ENCODE assay signal across 21 cellular contexts in genomic region chr1:8539683-8540082, GRCh38.
DNase-seq lines count a peak whose midpoint lies in the region; ATAC-seq, FAIRE-seq and TF ChIP-seq lines count a peak whose summit lies in the region.
"Had no signal": no experiment of that assay in that cellular context is flagged by ENCODE, and none has a peak within 500 bp of the region (broad histone marks: within the 10 kb centered on the region; RNA-seq: fewer than 3 reads in every experiment).

No MANE protein-coding gene starts in this region.

- H3K27me3 Mint-ChIP-seq in neural progenitor cell (ENCODE audit: insufficient read depth, low read depth): peaks cover 2% of the 10 kb centered on the region

- CTCF ChIA-PET in GM12878 (lab: Yijun Ruan, JAX): interaction anchor here (1.1 to 1.4 kb wide), 5 partner anchors 12 to 186 kb away, joined by 3 to 5 read pairs (median 4); no protein-coding TSS in a partner anchor

- peaks cover 5% of the 10 kb centered on the region for H3K9me3 Mint-ChIP-seq in neural progenitor cell
- H3K9me3 Mint-ChIP-seq: GM23338 had no signal

- H4K5ac ChIP-seq in mesendoderm (ENCODE audit: low read length): no peak overlapping the region

- H3K4me1 ChIP-seq in DOHH2 (ENCODE audit: control insufficient read depth, low read length) (peaks cover 63% of the 10 kb centered on the region), GM12878 (ENCODE audit: control insufficient read depth, insufficient read depth, low read length) (peaks cover 15% of the 10 kb centered on the region), smooth muscle cell (ENCODE audit: low read depth) (no peaks in the 10 kb centered on the region), mesendoderm (ENCODE audit: control insufficient read depth, low read depth, low read length) (no peaks in the 10 kb centered on the region), neural progenitor cell (no peaks in the 10 kb centered on the region)

- H2BK15ac ChIP-seq in mesendoderm (replicated peaks; ENCODE audit: low read depth): no peak overlapping the region

- no peak overlapping the region for H3K4ac ChIP-seq in mesendoderm (ENCODE audit: low read depth, low read length)

- peaks cover 26% of the 10 kb centered on the region for H3K36me3 Mint-ChIP-seq in neural progenitor cell

- no peak overlapping the region for H3K27ac Mint-ChIP-seq in neural progenitor cell

- no peak overlapping the region for H2AK5ac ChIP-seq in mesendoderm (ENCODE audit: low read length)

- no peak overlapping the region for H3K18ac ChIP-seq in mesendoderm (ENCODE audit: low read length)

- no peak for TF ChIP-seq CTCF in DOHH2 (IDR thresholded peaks at IDR 0.05; ENCODE audit: low read depth, low read length, poor library complexity, severe bottlenecking)
- TF ChIP-seq CTCF in GM12878 (IDR thresholded peaks at IDR 0.05 in 2 of 3, conservative IDR thresholded peaks at IDR 0.05 in 1 of 3; ENCODE audit: control insufficient read depth in 2 of 3, extremely low read depth in 1 of 3, insufficient read depth in 1 of 3, low read depth in 3 of 3, low read length in 3 of 3): no peak
- no peak for TF ChIP-seq CTCF in smooth muscle cell (IDR thresholded peaks at IDR 0.05; ENCODE audit: borderline replicate concordance, insufficient read depth, poor library complexity, severe bottlenecking)
- TF ChIP-seq CTCF in neural progenitor cell (IDR thresholded peaks at IDR 0.05): no peak

- peak; percentile 32 to 42 for ATAC-seq in activated CD4-positive, CD25-positive, alpha-beta regulatory T cell treated with anti-CD3 and anti-CD28 coated beads, Interleukin-2, amount 50 U/mL, for 24 hours
- peak; percentile 36; the same call in 2 of the 3 replicates for ATAC-seq in GM12878
- ATAC-seq: GM23338 had no signal

- H3K79me2 ChIP-seq in DOHH2 (ENCODE audit: control insufficient read depth, low read length) (no peaks in the 10 kb centered on the region), GM12878 (ENCODE audit: control insufficient read depth, insufficient read depth, low read length) (no peaks in the 10 kb centered on the region), smooth muscle cell (ENCODE audit: low read depth) (peaks cover 58% of the 10 kb centered on the region), mesendoderm (ENCODE audit: control insufficient read depth, insufficient read depth, low read length) (no peaks in the 10 kb centered on the region), neural progenitor cell (ENCODE audit: low read depth) (peaks cover 47% of the 10 kb centered on the region)

- no peak for FAIRE-seq in GM12878 (lab: Jason Lieb, UNC)
- FAIRE-seq: GM19239 had no signal

- 28% methylated on average over 4 of the region's 4 CpGs for WGBS in GM12878 (ENCODE audit: insufficient coverage, insufficient replicate concordance, low lambda C conversion rate, missing lambda C conversion rate)
- WGBS in smooth muscle cell (ENCODE audit: low lambda C conversion rate): 95% methylated on average over 4 of the region's 4 CpGs
- WGBS in mesendoderm (ENCODE audit: extremely low coverage, insufficient coverage, low lambda C conversion rate): no CpG with 5 or more reads among the region's 4 CpGs

- peaks cover 3% of the 10 kb centered on the region for H3K79me1 ChIP-seq in mesendoderm (ENCODE audit: low read length)

- peak overlapping the region; percentile 52 for H3K4me2 ChIP-seq in DOHH2 (ENCODE audit: low read length)
- H3K4me2 ChIP-seq in GM12878 (ENCODE audit: control insufficient read depth, insufficient read depth): no peak overlapping the region
- no peak overlapping the region for H3K4me2 ChIP-seq in smooth muscle cell
- H3K4me2 ChIP-seq in mesendoderm (ENCODE audit: low read length): no peak overlapping the region
- no peak overlapping the region for H3K4me2 ChIP-seq in neural progenitor cell
- H3K4me2 ChIP-seq: GM23338, KMS-11 had no signal

- no peak overlapping the region for H3K9ac ChIP-seq in GM12878 (ENCODE audit: control insufficient read depth, insufficient read depth, low read length)
- H3K9ac ChIP-seq in smooth muscle cell (ENCODE audit: low read depth): no peak overlapping the region
- H3K9ac ChIP-seq in mesendoderm (ENCODE audit: low read length): no peak overlapping the region
- H3K9ac ChIP-seq in neural progenitor cell: no peak overlapping the region
- H3K9ac ChIP-seq: KMS-11 had no signal

- no TSS peak for BruUV-seq in GM12878 (replicated peaks; lab: Mats Ljungman, UMichigan)

- peaks cover 9% of the 10 kb centered on the region for H3K36me3 ChIP-seq in DOHH2 (ENCODE audit: control insufficient read depth, low read length)
- peaks cover 0 to 2% of the 10 kb centered on the region in 2 experiments; a peak in 2 of 4 replicates for H3K36me3 ChIP-seq in GM12878 (ENCODE audit: control insufficient read depth in 2 of 2, insufficient read depth in 2 of 2, low read length in 1 of 2)
- H3K36me3 ChIP-seq in smooth muscle cell (ENCODE audit: low read depth): peaks cover 11% of the 10 kb centered on the region
- H3K36me3 ChIP-seq in mesendoderm (ENCODE audit: control insufficient read depth, insufficient read depth, low read length): no peaks in the 10 kb centered on the region
- peaks cover 3% of the 10 kb centered on the region for H3K36me3 ChIP-seq in neural progenitor cell

- H3F3A ChIP-seq in DOHH2 (ENCODE audit: control insufficient read depth, insufficient read depth) (0 out of 2 replicates have a peak, but pooled peaks cover 2% of the 10 kb centered on the region), smooth muscle cell (ENCODE audit: low read depth) (no peaks in the 10 kb centered on the region), neural progenitor cell (ENCODE audit: low read depth) (no peaks in the 10 kb centered on the region)

- H2BK120ac ChIP-seq in mesendoderm (ENCODE audit: low read depth, low read length): no peak overlapping the region

- H3K27me3 ChIP-seq in DOHH2 (ENCODE audit: control insufficient read depth, low read length) (no peaks in the 10 kb centered on the region), GM12878 (replicated peaks in 1 of 2; ENCODE audit: control insufficient read depth in 2 of 2, insufficient read depth in 2 of 2, low read length in 1 of 2) (no peaks in the 10 kb centered on the region), smooth muscle cell (ENCODE audit: low read depth) (no peaks in the 10 kb centered on the region), mesendoderm (ENCODE audit: insufficient read depth, low read length, poor library complexity) (no peaks in the 10 kb centered on the region), neural progenitor cell (no peaks in the 10 kb centered on the region)
- H3K27me3 ChIP-seq: esophagus muscularis mucosa had no signal

- peaks cover 13% of the 10 kb centered on the region for H3K4me1 Mint-ChIP-seq in neural progenitor cell
- H3K4me1 Mint-ChIP-seq: GM23338 had no signal

- H3K56ac ChIP-seq in mesendoderm (ENCODE audit: low read length): no peak overlapping the region

- no peak overlapping the region for H3K23ac ChIP-seq in mesendoderm (ENCODE audit: low read length)

- H4K20me1 ChIP-seq in DOHH2 (ENCODE audit: control insufficient read depth, insufficient read depth, low read depth, low read length): no peaks in the 10 kb centered on the region
- H4K20me1 ChIP-seq in GM12878 (ENCODE audit: control insufficient read depth, insufficient read depth): no peaks in the 10 kb centered on the region
- peaks cover 57% of the 10 kb centered on the region for H4K20me1 ChIP-seq in smooth muscle cell (ENCODE audit: low read depth)
- peaks cover 8% of the 10 kb centered on the region for H4K20me1 ChIP-seq in neural progenitor cell (ENCODE audit: low read depth)

- H3K4me3 ChIP-seq in DOHH2 (ENCODE audit: low read length) (peak overlapping the region; percentile 27; the same call in 1 of the 2 replicates), GM12878 (no peak overlapping the region), smooth muscle cell (no peak overlapping the region), mesendoderm (ENCODE audit: low read length) (no peak overlapping the region), neural progenitor cell (no peak overlapping the region)
- H3K4me3 ChIP-seq: esophagus muscularis mucosa, GM23338 had no signal

- RAD21 ChIA-PET in GM12878 (lab: Charles Lee; ENCODE audit: unreplicated experiment): no interaction called here

- H3K4me3 Mint-ChIP-seq in neural progenitor cell: no peak overlapping the region
- H3K4me3 Mint-ChIP-seq: GM23338 had no signal

- H2AFZ ChIP-seq in GM12878 (ENCODE audit: control insufficient read depth, low read depth, low read length) (no peak overlapping the region), smooth muscle cell (ENCODE audit: low read depth) (no peak overlapping the region), neural progenitor cell (replicated peaks) (no peak overlapping the region)
- H2AFZ ChIP-seq: GM23338 had no signal

- intact Hi-C loops in GM12878 (cut with micrococcal nuclease; ENCODE audit: unreplicated experiment): no loop called here

- TF ChIP-seq RAD21 in GM12878 (IDR thresholded peaks at IDR 0.05; ENCODE audit: insufficient read depth, low read depth, low read length): no peak

- SMC1A ChIA-PET in GM12878 (lab: Charles Lee; ENCODE audit: uncharacterized antibody, unreplicated experiment): interaction anchor here (0.6 to 4.6 kb wide), 10 partner anchors 10 to 187 kb away, joined by 3 to 17 read pairs (median 4); no protein-coding TSS in a partner anchor

- H3K27ac ChIP-seq in DOHH2 (ENCODE audit: low read depth, low read length) (no peak overlapping the region), GM12878 (ENCODE audit: control insufficient read depth, insufficient read depth) (no peak overlapping the region), smooth muscle cell (ENCODE audit: low read depth) (peak overlapping the region; percentile 1), mesendoderm (ENCODE audit: low read depth, low read length) (no peak overlapping the region), neural progenitor cell (no peak overlapping the region)
- H3K27ac ChIP-seq: KMS-11 had no signal

- TF ChIP-seq EP300 in GM12878 (IDR thresholded peaks at IDR 0.05; ENCODE audit: borderline replicate concordance in 1 of 2, control insufficient read depth in 1 of 2, low read depth in 2 of 2, low read length in 2 of 2): no peak

- in situ Hi-C loops in GM12878 (cut with MboI): no loop called here

- no peaks in the 10 kb centered on the region for H3K9me2 ChIP-seq in DOHH2 (replicated peaks; ENCODE audit: control insufficient read depth, low read length)

- H2BK5ac ChIP-seq in mesendoderm (ENCODE audit: low read length): no peak overlapping the region

- H3K9me3 ChIP-seq in DOHH2 (ENCODE audit: control insufficient read depth, insufficient read depth, low read length): peaks cover 11% of the 10 kb centered on the region; the same call in 1 of the 2 replicates
- peaks cover 2% of the 10 kb centered on the region; the same call in 2 of the 3 replicates for H3K9me3 ChIP-seq in GM12878 (replicated peaks; ENCODE audit: control insufficient read depth, insufficient read depth, low read length)
- no peaks in the 10 kb centered on the region for H3K9me3 ChIP-seq in smooth muscle cell (replicated peaks; ENCODE audit: low read depth)
- no peaks in the 10 kb centered on the region for H3K9me3 ChIP-seq in neural progenitor cell (ENCODE audit: low read depth)
- H3K9me3 ChIP-seq: esophagus muscularis mucosa had no signal

- DNase-seq in activated CD4-positive, CD25-positive, alpha-beta regulatory T cell treated with anti-CD3 and anti-CD28 coated beads, Interleukin-2, amount 50 U/mL, for 72 hours: no peak
- DNase-seq in GM12878 (ENCODE audit: low read depth, low spot score): no peak
- no peak for DNase-seq in smooth muscle cell (lab: John Stamatoyannopoulos, UW; ENCODE audit: unreplicated experiment)
- DNase-seq in mesendoderm: no peak
- DNase-seq in neural progenitor cell (ENCODE audit: low spot score): no peak
- no peak for DNase-seq in DMS153 (lab: John Stamatoyannopoulos, UW)
- DNase-seq: 8988T; activated gamma-delta T cell; aorta; Calu3; effector CD4-positive, alpha-beta T cell; NCI-H1092; NCI-H526 treated with DMSO at 0.1 percent for 48 hours; retina; SHP77 had no signal

- POLR2A ChIA-PET in GM12878 (lab: Charles Lee): interaction anchor here (0.8 kb wide), 1 partner anchor 71 kb away, joined by 3 read pairs; no protein-coding TSS in a partner anchor

- H4K8ac ChIP-seq in mesendoderm (ENCODE audit: low read depth, low read length): no peak overlapping the region

- TF ChIP-seq POLR2A in GM12878 (IDR thresholded peaks at IDR 0.05; ENCODE audit: low read depth, low read length): no peak
